ENCODE assay signal across 8 cellular contexts in the genomic region with DNA sequence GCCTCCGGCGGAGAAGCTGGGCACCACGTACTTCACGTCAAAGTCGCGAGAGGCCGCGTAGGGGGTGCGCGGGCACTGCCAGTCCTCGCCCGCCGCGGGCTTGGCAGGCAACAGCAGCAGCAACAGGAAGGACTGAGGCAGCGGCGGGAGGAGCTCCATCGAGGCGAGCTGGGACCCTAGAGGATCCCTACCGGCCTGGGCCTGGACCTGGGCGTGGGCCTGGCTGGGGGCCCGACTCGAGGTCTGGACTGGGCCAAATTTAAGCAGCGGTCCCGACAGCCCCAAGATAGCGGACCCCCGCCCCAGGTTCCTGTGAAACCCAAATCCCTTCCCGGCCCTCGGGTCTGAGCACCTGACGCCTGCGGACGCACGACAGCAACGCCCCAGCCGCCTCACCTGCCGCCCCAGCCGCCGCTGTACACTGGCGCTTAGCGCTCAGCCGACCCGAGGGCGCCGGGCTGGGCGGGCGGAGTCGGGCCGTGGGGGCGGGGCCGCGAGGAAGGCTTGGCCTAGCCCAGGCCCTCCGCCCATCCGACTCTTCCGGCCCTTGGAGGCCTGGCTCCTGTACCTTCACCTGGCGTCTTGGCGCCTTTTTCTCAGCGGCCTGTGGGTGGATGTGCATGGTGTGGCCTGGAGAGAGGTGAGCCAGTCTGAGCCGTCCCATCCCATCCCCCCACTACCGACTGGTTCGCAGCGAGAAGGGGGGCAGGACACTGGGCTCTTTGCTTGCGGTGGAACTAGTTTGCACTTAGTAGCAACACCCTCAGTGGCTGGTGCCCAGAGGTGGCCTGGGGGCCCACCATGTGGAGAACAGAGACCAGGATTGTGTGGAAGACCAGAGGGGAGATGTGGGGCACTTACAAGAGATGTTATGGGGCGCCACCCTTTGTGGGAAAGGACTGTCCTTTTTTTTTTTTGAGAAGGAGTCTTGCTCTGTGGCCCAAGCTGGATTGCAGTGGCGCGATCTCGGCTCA. TPM values are rescaled to one million over a fixed set of nuclear protein-coding genes. Genes with fewer than 3 reads are reported as not detected.
DNase-seq lines count a peak whose midpoint lies in the region; ATAC-seq and TF ChIP-seq lines count a peak whose summit lies in the region.

A gene (minus strand): TSS at position 423 of the 974 bp plus-strand sequence. CDS start 264 bp downstream, at position 159.

- H3K27me3 ChIP-seq in CD4-positive, alpha-beta T cell (ENCODE audit: control insufficient read depth, insufficient read depth, low read length): no peaks in the 10 kb centered on the region
- H3K27me3 ChIP-seq in esophagus squamous epithelium (no peaks in the 10 kb centered on the region), thyroid gland (no peaks in the 10 kb centered on the region)

- peak within 1 kb of the TSS; percentile 80 for H3K4me3 Mint-ChIP-seq in CD4-positive, alpha-beta T cell

- no peak for TF ChIP-seq CTCF in CD4-positive, alpha-beta T cell (IDR thresholded peaks at IDR 0.05)
- TF ChIP-seq CTCF in esophagus squamous epithelium (IDR thresholded peaks at IDR 0.05) (peak in 3 of 6 experiments; percentile 8 to 24 (median 15)), omental fat pad (IDR thresholded peaks at IDR 0.05) (no peak), thyroid gland (IDR thresholded peaks at IDR 0.05) (peak in 1 of 6 experiments; percentile 18)

- H3K36me3 ChIP-seq in esophagus squamous epithelium (peaks cover 0 to 7% (median 0%) of the 10 kb centered on the region in 3 donors), thyroid gland (no peaks in the 10 kb centered on the region)

- DNase-seq in CD4-positive, alpha-beta T cell: peak; percentile 66 to 86 (median 77)
- DNase-seq in NCI-H2196 treated with DMSO at 0.1 percent for 48 hours (lab: John Stamatoyannopoulos, UW; ENCODE audit: unreplicated experiment) (peak; percentile 87), esophagus squamous epithelium (lab: John Stamatoyannopoulos, UW) (peak; percentile 12), omental fat pad (ENCODE audit: low spot score) (peak; percentile 33), thyroid gland (peak; percentile 93 to 97), NCI-H146 (lab: John Stamatoyannopoulos, UW) (no peak)
- DNase-seq in activated CD8-positive, alpha-beta memory T cell treated with anti-CD3 and anti-CD28 coated beads, Interleukin-2, amount 50 U/mL, for 48 hours: peak; percentile 90

- TF ChIP-seq POLR2A in esophagus squamous epithelium (IDR thresholded peaks at IDR 0.05): peak in 3 of 4 donors; percentile 55 to 79 (median 65)
- TF ChIP-seq POLR2A in thyroid gland (IDR thresholded peaks at IDR 0.05): peak in 1 of 2 donors; percentile 54

- H3K4me3 ChIP-seq in esophagus squamous epithelium (peak within 1 kb of the TSS; percentile 28 to 63 (median 50)), thyroid gland (replicated peaks in 1 of 3) (peak within 1 kb of the TSS in 1 of 3 donors; percentile 23)

- H3K4me1 ChIP-seq in esophagus squamous epithelium (peaks cover 48 to 80% (median 49%) of the 10 kb centered on the region in 3 donors), thyroid gland (peaks cover 18 to 51% of the 10 kb centered on the region in 2 donors)

- no peaks in the 10 kb centered on the region for H3K36me3 Mint-ChIP-seq in CD4-positive, alpha-beta T cell (ENCODE audit: low read depth)

- CTCF ChIA-PET in CD4-positive, alpha-beta T cell (lab: Charles Lee): interaction anchor here (0.5 to 1.6 kb wide), 3 partner anchors 35 to 364 kb away, joined by 3 to 4 read pairs (median 4); no protein-coding TSS in a partner anchor

- H3K9me3 ChIP-seq in CD4-positive, alpha-beta T cell (ENCODE audit: control insufficient read depth, low read length): no peaks in the 10 kb centered on the region
- H3K9me3 ChIP-seq in esophagus squamous epithelium (no peaks in the 10 kb centered on the region), thyroid gland (no peaks in the 10 kb centered on the region)

- H3K9me3 Mint-ChIP-seq in CD4-positive, alpha-beta T cell: no peaks in the 10 kb centered on the region

- WGBS in esophagus squamous epithelium, 2 donors: 41 to 47% methylated on average over 11 to 21 of the region's 65 CpGs
- 53 to 85% methylated on average over 21 to 29 of the region's 65 CpGs for WGBS in thyroid gland, 2 donors

- POLR2A ChIA-PET in CD4-positive, alpha-beta T cell (lab: Charles Lee): interaction anchor here (1.7 kb wide), 1 partner anchor 26 kb away, joined by 3 read pairs; a partner anchor contains a TSS

- peaks cover 33% of the 10 kb centered on the region for H3K4me1 Mint-ChIP-seq in CD4-positive, alpha-beta T cell (ENCODE audit: low read depth)

- peak within 1 kb of the TSS; percentile 77 for H3K27ac Mint-ChIP-seq in CD4-positive, alpha-beta T cell

- peak within 1 kb of the TSS; percentile 41 for H3K27ac ChIP-seq in CD4-positive, alpha-beta T cell (ENCODE audit: low read depth, low read length)
- H3K27ac ChIP-seq in esophagus squamous epithelium (peak within 1 kb of the TSS; percentile 84 to 91 (median 88)), thyroid gland (peak within 1 kb of the TSS in 2 of 3 donors; percentile 37 to 54)

- no peaks in the 10 kb centered on the region for H3K27me3 Mint-ChIP-seq in CD4-positive, alpha-beta T cell

- intact Hi-C loops in CD4-positive, alpha-beta T cell (cut with DNase I, micrococcal nuclease): loop anchor here in 1 of 2 experiments (2.0 to 5.0 kb wide), 3 partner anchors 39 to 116 kb away; a partner anchor contains a TSS
- intact Hi-C loops in esophagus squamous epithelium (cut with DNase I) (loop anchor here (5.0 kb wide), 1 partner anchor 101 kb away; a partner anchor contains a TSS), thyroid gland (cut with DNase I) (loop anchor here (5.0 to 10.0 kb wide), 2 partner anchors 101 to 199 kb away; a partner anchor contains a TSS)

- peak; percentile 98 for ATAC-seq in CD4-positive, alpha-beta T cell (ENCODE audit: poor library complexity)
- ATAC-seq in GM21528 (IDR thresholded peaks at IDR 0.05; ENCODE audit: low FRiP score, unreplicated experiment): peak; percentile 76
- peak; percentile 72 for ATAC-seq in omental fat pad (ENCODE audit: low FRiP score)

RNA-seq across cellular contexts. Expression of the gene that starts here (rescaled TPM):
- total RNA-seq in CD4-positive, alpha-beta T cell: under 1 TPM; 0.55 to 0.89 TPM
- total RNA-seq in esophagus squamous epithelium (10 to 100 TPM in 3 of 4 donors, 1 to 10 TPM in 1; 5.4 to 26.5 (median 14.5) TPM), omental fat pad (10 to 100 TPM in 1 of 4 donors, 1 to 10 TPM in 2, under 1 TPM in 1; 0.95 to 12.6 (median 5.6) TPM), thyroid gland (1 to 10 TPM; 1.7 to 6.1 (median 3.1) TPM)

Comparison
In these comparisons a context has a peak if more than half of its experiments do, and no peak if none do; other contexts are left out.
1. Peak in DNase-seq, ATAC-seq and H3K27ac ChIP-seq in CD4-positive, alpha-beta T cell; RNA of the gene not detected or under 1 TPM.